Comparison of ENCODE assay signal across 8 cellular contexts in genomic region chr14:104690266-104690711, GRCh38. TPM values are rescaled to one million over a fixed set of nuclear protein-coding genes. Genes with fewer than 3 reads are reported as not detected.
DNase-seq lines count a peak whose midpoint lies in the region; ATAC-seq and TF ChIP-seq lines count a peak whose summit lies in the region.

No MANE protein-coding gene starts in this region.

- in situ Hi-C loops in IMR-90 (cut with MboI; ENCODE audit: low sequenced_read_pairs): no loop called here

- no peaks in the 10 kb centered on the region for H3K9me3 Mint-ChIP-seq in central memory CD8-positive, alpha-beta T cell

- H3K27ac ChIP-seq in 22Rv1: peak overlapping the region; percentile 76
- peak overlapping the region; percentile 88 for H3K27ac ChIP-seq in IMR-90 (ENCODE audit: insufficient read depth, low read length)

- DNase-seq in IMR-90: no peak
- no peak for DNase-seq in central memory CD8-positive, alpha-beta T cell (ENCODE audit: low spot score in 2 of 2)
- DNase-seq in mucosa of descending colon: peak; percentile 81 to 83 (median 83)
- no peak for DNase-seq in NCI-H510A treated with DMSO at 0.1 percent for 48 hours (lab: John Stamatoyannopoulos, UW)
- DNase-seq in stimulated activated CD4-positive, alpha-beta T cell treated with anti-CD3 and anti-CD28 coated beads, Interleukin-1b, Interleukin-23, amount 100 ng/mL, for 48 hours: no peak

- CTCF ChIA-PET in IMR-90 (lab: Yijun Ruan, JAX): no interaction called here

- no peaks in the 10 kb centered on the region for H3K27me3 ChIP-seq in IMR-90 (ENCODE audit: control insufficient read depth, insufficient read depth, low read length)

- H2BK15ac ChIP-seq in IMR-90 (ENCODE audit: low read depth, low read length): no peak overlapping the region; the same call in 2 of the 3 replicates

- intact Hi-C loops in IMR-90 (cut with micrococcal nuclease) (no loop called here), mucosa of descending colon (cut with DNase I, micrococcal nuclease) (no loop called here)

- H3K79me1 ChIP-seq in IMR-90 (ENCODE audit: low read depth in 1 of 2, low read length in 2 of 2): peaks cover 0 to 38% of the 10 kb centered on the region in 2 experiments

- BruUV-seq in IMR-90 (replicated peaks; lab: Mats Ljungman, UMichigan): no TSS peak

- peak overlapping the region; percentile 98 for H3K9ac ChIP-seq in IMR-90 (ENCODE audit: low read depth, low read length)

- peak overlapping the region; percentile 87 for H3K4ac ChIP-seq in IMR-90 (ENCODE audit: low read depth, low read length)

- peak overlapping the region; percentile 99 for H2AK9ac ChIP-seq in IMR-90 (replicated peaks; ENCODE audit: low read depth, low read length, poor library complexity)

- H3K14ac ChIP-seq in IMR-90 (replicated peaks; ENCODE audit: low read depth, low read length): peak overlapping the region; percentile 48

- H4K20me1 ChIP-seq in IMR-90 (ENCODE audit: insufficient read depth, low read length): peaks cover 53% of the 10 kb centered on the region

- peak overlapping the region; percentile 61 for H3K56ac ChIP-seq in IMR-90 (ENCODE audit: extremely low read depth, insufficient read depth, low read length)

- no peak for TF ChIP-seq POLR2A in IMR-90 (IDR thresholded peaks at IDR 0.05; ENCODE audit: low read depth, low read length)

- no peaks in the 10 kb centered on the region for H3K36me3 Mint-ChIP-seq in central memory CD8-positive, alpha-beta T cell (ENCODE audit: insufficient read depth)

- ATAC-seq in IMR-90 (ENCODE audit: low read depth): 0 out of 2 replicates have a peak, but pooled peaks have one; percentile 1
- no peak for ATAC-seq in central memory CD8-positive, alpha-beta T cell (replicated peaks; ENCODE audit: extremely low read depth, poor library complexity, severe bottlenecking)
- ATAC-seq in mucosa of descending colon: peak; percentile 39
- no peak for ATAC-seq in HG02852 (IDR thresholded peaks at IDR 0.05; ENCODE audit: unreplicated experiment)
- ATAC-seq in HG02571 (IDR thresholded peaks at IDR 0.05; ENCODE audit: unreplicated experiment): no peak

- peak overlapping the region; percentile 71 for H2BK5ac ChIP-seq in IMR-90 (ENCODE audit: low read depth, low read length, poor library complexity, severe bottlenecking)

- peak overlapping the region; percentile 65 for H2AK5ac ChIP-seq in IMR-90 (ENCODE audit: low read depth, low read length)

- H4K91ac ChIP-seq in IMR-90 (ENCODE audit: insufficient read depth, low read depth, low read length): peak overlapping the region; percentile 96

- H3K27ac Mint-ChIP-seq in central memory CD8-positive, alpha-beta T cell (ENCODE audit: low read depth): no peak overlapping the region

- TF ChIP-seq CTCF in 22Rv1 (IDR thresholded peaks at IDR 0.05): no peak
- TF ChIP-seq CTCF in IMR-90 (conservative IDR thresholded peaks at IDR 0.05; ENCODE audit: low read depth, low read length): no peak
- no peak for TF ChIP-seq CTCF in mucosa of descending colon (IDR thresholded peaks at IDR 0.05)

- TF ChIP-seq RAD21 in IMR-90 (IDR thresholded peaks at IDR 0.05; ENCODE audit: low read length): no peak

- peak overlapping the region; percentile 87 for H3K4me2 ChIP-seq in IMR-90 (ENCODE audit: low read depth, low read length)

- no peaks in the 10 kb centered on the region for H3K9me3 ChIP-seq in IMR-90 (ENCODE audit: control insufficient read depth, insufficient read depth, low read length)
- H3K9me3 ChIP-seq in mucosa of descending colon: no peaks in the 10 kb centered on the region

- no peaks in the 10 kb centered on the region for H3K27me3 Mint-ChIP-seq in central memory CD8-positive, alpha-beta T cell

- peaks cover 22% of the 10 kb centered on the region for H3K4me1 Mint-ChIP-seq in central memory CD8-positive, alpha-beta T cell

- H3K4me3 Mint-ChIP-seq in central memory CD8-positive, alpha-beta T cell: peak overlapping the region; percentile 71

- H3K23ac ChIP-seq in IMR-90 (ENCODE audit: low read depth, low read length): peak overlapping the region; percentile 80

- H3K4me3 ChIP-seq in IMR-90 (ENCODE audit: insufficient read depth, low read depth, low read length): peak overlapping the region; percentile 100
- peak overlapping the region; percentile 91 for H3K4me3 ChIP-seq in mucosa of descending colon

- peak overlapping the region; percentile 8; the same call in 1 of the 2 replicates for H4K5ac ChIP-seq in IMR-90 (ENCODE audit: low read depth, low read length)

- H3K4me1 ChIP-seq in IMR-90 (ENCODE audit: control insufficient read depth, insufficient read depth, low read length) (peaks cover 41% of the 10 kb centered on the region), mucosa of descending colon (ENCODE audit: low read depth) (peaks cover 63% of the 10 kb centered on the region)

- POLR2A ChIA-PET in IMR-90 (lab: Charles Lee; ENCODE audit: unreplicated experiment): no interaction called here

- H3K18ac ChIP-seq in IMR-90 (ENCODE audit: low read depth, low read length): peak overlapping the region; percentile 9; the same call in 1 of the 2 replicates

- H3K9me1 ChIP-seq in IMR-90 (ENCODE audit: insufficient read depth, low read length): peaks cover 5% of the 10 kb centered on the region; the same call in 1 of the 2 replicates

- H2BK120ac ChIP-seq in IMR-90 (ENCODE audit: low read depth, low read length): peak overlapping the region; percentile 2; the same call in 1 of the 2 replicates

- peak overlapping the region; percentile 90 for H2AFZ ChIP-seq in IMR-90 (replicated peaks; ENCODE audit: low read length, poor library complexity)

- peaks cover 16% of the 10 kb centered on the region for H3K36me3 ChIP-seq in IMR-90 (ENCODE audit: control insufficient read depth, insufficient read depth, low read length)
- no peaks in the 10 kb centered on the region for H3K36me3 ChIP-seq in mucosa of descending colon (ENCODE audit: low read depth)

- dilution Hi-C loops in IMR-90 (cut with HindIII; ENCODE audit: low sequenced_read_pairs, unreplicated experiment): no loop called here

- H4K8ac ChIP-seq in IMR-90 (ENCODE audit: low read depth in 2 of 2, low read length in 2 of 2): peak overlapping the region; percentile 69 to 90; a peak in 3 of 4 replicates

- 24% methylated on average over 2 of the region's 12 CpGs; no CpG with 5 or more reads in 1 of the 2 experiments for WGBS in IMR-90 (ENCODE audit: extremely low coverage in 2 of 2, insufficient read length in 1 of 2), 2 experiments

- no peak overlapping the region for H2BK20ac ChIP-seq in IMR-90 (ENCODE audit: low read depth, low read length)

TF ChIP-seq in IMR-90, 13 proteins besides CTCF, POLR2A, EP300 and RAD21:
- TF ChIP-seq CEBPB (IDR thresholded peaks at IDR 0.05; ENCODE audit: low read depth, low read length) (no peak), RFX5 (IDR thresholded peaks at IDR 0.05; ENCODE audit: low read depth, low read length) (no peak), RCOR1 (IDR thresholded peaks at IDR 0.05; ENCODE audit: insufficient replicate concordance, low read length) (no peak), BHLHE40 (IDR thresholded peaks at IDR 0.05; ENCODE audit: low read depth, low read length) (no peak), FOS (IDR thresholded peaks at IDR 0.05; ENCODE audit: low read depth, low read length) (no peak), MXI1 (IDR thresholded peaks at IDR 0.05; ENCODE audit: borderline replicate concordance, low read depth, low read length) (no peak), USF2 (IDR thresholded peaks at IDR 0.05; ENCODE audit: low read depth, low read length) (no peak), MAZ (IDR thresholded peaks at IDR 0.05; ENCODE audit: borderline replicate concordance, low read depth, low read length) (no peak), CHD1 (IDR thresholded peaks at IDR 0.05; ENCODE audit: low read depth, low read length) (no peak), ELK1 (IDR thresholded peaks at IDR 0.05; ENCODE audit: borderline replicate concordance, low read depth, low read length) (no peak), SMC3 (IDR thresholded peaks at IDR 0.05; ENCODE audit: low read depth, low read length) (no peak), NFE2L2 (IDR thresholded peaks at IDR 0.05; ENCODE audit: low read depth, low read length) (no peak), MAFK (IDR thresholded peaks at IDR 0.05; ENCODE audit: low read depth, low read length) (no peak)

RNA-seq across cellular contexts. Expression of gene INF2, which starts 0.9 kb away (rescaled TPM):
- 16.8 and 20.0 TPM in 2 replicates for total RNA-seq in IMR-90 (2012; rRNA removed)
- 62.1 and 76.2 TPM in 2 replicates for polyA plus RNA-seq in IMR-90 (2012; rRNA removed)
- polyA plus RNA-seq in IMR-90 (2012; cell fraction: cytosol; rRNA removed): 39.3 and 68.1 TPM in 2 replicates
- polyA plus RNA-seq in IMR-90 (2012; cell fraction: nucleus; rRNA removed; ENCODE audit: low replicate concordance): 179 and 366 TPM in 2 replicates
- total RNA-seq in mucosa of descending colon: 100 to 1,000 TPM; 132 to 216 (median 176) TPM

RNA-seq across cellular contexts. Expression of gene ADSS1, which starts 33.7 kb away (rescaled TPM):
- total RNA-seq in IMR-90 (2012; rRNA removed) (1.8 and 2.5 TPM in 2 replicates), mucosa of descending colon (1 to 10 TPM; 2.0 to 6.0 (median 4.2) TPM)
- polyA plus RNA-seq in IMR-90 (2012; rRNA removed): 3.9 and 5.2 TPM in 2 replicates
- polyA plus RNA-seq in IMR-90 (2012; cell fraction: cytosol; rRNA removed): 5.9 and 6.5 TPM in 2 replicates
- 28.6 and 32.1 TPM in 2 replicates for polyA plus RNA-seq in IMR-90 (2012; cell fraction: nucleus; rRNA removed; ENCODE audit: low replicate concordance)

Comparison
In these comparisons a context has a peak if more than half of its experiments do, and no peak if none do; other contexts are left out.
1. ATAC-seq: peak in IMR-90 (single experiment) and mucosa of descending colon (single experiment); none in central memory CD8-positive, alpha-beta T cell (single experiment), HG02852 (single experiment) and HG02571 (single experiment).
2. DNase-seq: peak in mucosa of descending colon (3 of 3); none in IMR-90 (single experiment), central memory CD8-positive, alpha-beta T cell (0 of 2), NCI-H510A treated with DMSO at 0.1 percent for 48 hours (single experiment) and stimulated activated CD4-positive, alpha-beta T cell treated with anti-CD3 and anti-CD28 coated beads, Interleukin-1b, Interleukin-23, amount 100 ng/mL, for 48 hours (single experiment).